Comparison of ENCODE assay signal across 1 cellular context in genomic region chr10:6300106-6300783, GRCh38.
TF ChIP-seq lines count a peak whose summit lies in the region.

No MANE protein-coding gene starts in this region.

TF ChIP-seq in WTC11, 78 proteins besides CTCF, POLR2A, EP300 and RAD21 (continued from another document):
- TF ChIP-seq, protein P1, sequence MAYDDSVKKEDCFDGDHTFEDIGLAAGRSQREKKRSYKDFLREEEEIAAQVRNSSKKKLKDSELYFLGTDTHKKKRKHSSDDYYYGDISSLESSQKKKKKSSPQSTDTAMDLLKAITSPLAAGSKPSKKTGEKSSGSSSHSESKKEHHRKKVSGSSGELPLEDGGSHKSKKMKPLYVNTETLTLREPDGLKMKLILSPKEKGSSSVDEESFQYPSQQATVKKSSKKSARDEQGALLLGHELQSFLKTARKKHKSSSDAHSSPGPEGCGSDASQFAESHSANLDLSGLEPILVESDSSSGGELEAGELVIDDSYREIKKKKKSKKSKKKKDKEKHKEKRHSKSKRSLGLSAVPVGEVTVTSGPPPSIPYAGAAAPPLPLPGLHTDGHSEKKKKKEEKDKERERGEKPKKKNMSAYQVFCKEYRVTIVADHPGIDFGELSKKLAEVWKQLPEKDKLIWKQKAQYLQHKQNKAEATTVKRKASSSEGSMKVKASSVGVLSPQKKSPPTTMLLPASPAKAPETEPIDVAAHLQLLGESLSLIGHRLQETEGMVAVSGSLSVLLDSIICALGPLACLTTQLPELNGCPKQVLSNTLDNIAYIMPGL (CRISPR knock-in tag; IDR thresholded peaks at IDR 0.05): no peak
- TF ChIP-seq RORB (CRISPR knock-in tag; IDR thresholded peaks at IDR 0.05): no peak
- TF ChIP-seq KAT7 (CRISPR knock-in tag; IDR thresholded peaks at IDR 0.05; ENCODE audit: borderline replicate concordance): no peak
- TF ChIP-seq, protein P2, sequence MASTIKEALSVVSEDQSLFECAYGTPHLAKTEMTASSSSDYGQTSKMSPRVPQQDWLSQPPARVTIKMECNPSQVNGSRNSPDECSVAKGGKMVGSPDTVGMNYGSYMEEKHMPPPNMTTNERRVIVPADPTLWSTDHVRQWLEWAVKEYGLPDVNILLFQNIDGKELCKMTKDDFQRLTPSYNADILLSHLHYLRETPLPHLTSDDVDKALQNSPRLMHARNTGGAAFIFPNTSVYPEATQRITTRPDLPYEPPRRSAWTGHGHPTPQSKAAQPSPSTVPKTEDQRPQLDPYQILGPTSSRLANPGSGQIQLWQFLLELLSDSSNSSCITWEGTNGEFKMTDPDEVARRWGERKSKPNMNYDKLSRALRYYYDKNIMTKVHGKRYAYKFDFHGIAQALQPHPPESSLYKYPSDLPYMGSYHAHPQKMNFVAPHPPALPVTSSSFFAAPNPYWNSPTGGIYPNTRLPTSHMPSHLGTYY (CRISPR knock-in tag; IDR thresholded peaks at IDR 0.05): no peak
